In the genomic region with DNA sequence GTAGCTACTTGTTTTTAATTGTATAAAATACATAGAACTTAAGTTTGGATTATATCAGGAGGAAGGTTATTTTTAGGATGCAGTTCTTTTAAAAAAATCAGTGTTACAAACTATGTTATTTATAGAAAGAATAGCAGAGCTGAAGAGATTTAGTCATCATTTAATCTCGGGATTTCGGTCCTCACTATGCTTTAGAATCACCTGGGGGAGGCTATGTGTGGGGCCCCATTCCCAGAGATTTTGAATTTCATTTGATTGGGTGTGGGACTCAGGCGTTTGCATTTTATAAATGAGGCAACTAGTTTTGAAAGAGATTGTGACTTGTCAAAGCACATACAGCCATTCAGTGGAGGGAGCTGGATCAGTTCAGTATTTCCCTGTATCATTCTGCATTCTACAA, we compare ENCODE assay signal across 16 cellular contexts. TPM values are rescaled to one million over a fixed set of nuclear protein-coding genes. Genes with fewer than 3 reads are reported as not detected.
DNase-seq lines count a peak whose midpoint lies in the region; ATAC-seq, FAIRE-seq and TF ChIP-seq lines count a peak whose summit lies in the region.
"Had no signal": no experiment of that assay in that cellular context is flagged by ENCODE, and none has a peak within 500 bp of the region (broad histone marks: within the 10 kb centered on the region; RNA-seq: fewer than 3 reads in every experiment).

No MANE protein-coding gene starts in this region.

- peaks cover 0 to 5% of the 10 kb centered on the region in 2 experiments; a peak in 2 of 5 replicates for H3K4me1 ChIP-seq in K562 (replicated peaks in 1 of 2; ENCODE audit: control insufficient read depth in 2 of 2, insufficient read depth in 2 of 2, low read length in 2 of 2)
- no peaks in the 10 kb centered on the region for H3K4me1 ChIP-seq in smooth muscle cell (ENCODE audit: low read depth)
- H3K4me1 ChIP-seq: A549, BE2C had no signal

- TF ChIP-seq EP300 in K562 (IDR thresholded peaks at IDR 0.05; ENCODE audit: low read length) = no peak

- TF ChIP-seq POLR2A in K562 (conservative IDR thresholded peaks at IDR 0.05) (no peak), GM12891 (IDR thresholded peaks at IDR 0.05; ENCODE audit: low read depth, low read length) (no peak)

- peaks cover 2% of the 10 kb centered on the region for H3K36me3 Mint-ChIP-seq in T-helper 17 cell (ENCODE audit: low read depth)
- H3K36me3 Mint-ChIP-seq in nephron progenitor cell (ENCODE audit: low read depth) = peaks cover 64% of the 10 kb centered on the region

- in situ Hi-C loops in K562 (cut with MboI) = no loop called here

- no peaks in the 10 kb centered on the region for H3K27me3 Mint-ChIP-seq in T-helper 17 cell
- H3K27me3 Mint-ChIP-seq in nephron progenitor cell (ENCODE audit: low read depth, poor library complexity) = no peaks in the 10 kb centered on the region
- H3K27me3 Mint-ChIP-seq: CD4-positive, alpha-beta memory T cell had no signal

- H2AFZ ChIP-seq in K562 (ENCODE audit: low read depth, low read length) (no peak overlapping the region), smooth muscle cell (ENCODE audit: low read depth) (no peak overlapping the region)

- no peak for TF ChIP-seq RAD21 in K562 (CRISPR knock-in tag; conservative IDR thresholded peaks at IDR 0.05 in 1 of 2, IDR thresholded peaks at IDR 0.05 in 1 of 2)

- H3K9ac ChIP-seq in K562 (ENCODE audit: insufficient read depth in 1 of 2, low read depth in 2 of 2, low read length in 2 of 2) (no peak overlapping the region), smooth muscle cell (ENCODE audit: low read depth) (no peak overlapping the region)

- intact Hi-C loops in K562 (cut with micrococcal nuclease) = no loop called here

- no TSS peak for BruUV-seq in K562 (replicated peaks; lab: Mats Ljungman, UMichigan)

- H3K4me2 ChIP-seq in K562 (ENCODE audit: insufficient read depth, low read length) = no peak overlapping the region
- no peak overlapping the region for H3K4me2 ChIP-seq in smooth muscle cell
- H3K4me2 ChIP-seq: A549 had no signal

- ATAC-seq in T-helper 17 cell (no peak), K562 (no peak), GM21576 (IDR thresholded peaks at IDR 0.05; ENCODE audit: unreplicated experiment) (no peak)
- ATAC-seq: A549, GM12878 had no signal

- H3K27ac ChIP-seq in K562 (ENCODE audit: extremely low read depth, low read depth, low read length) = peak overlapping the region; percentile 11; the same call in 1 of the 3 replicates
- H3K27ac ChIP-seq in smooth muscle cell (ENCODE audit: low read depth) = peak overlapping the region; percentile 16
- H3K27ac ChIP-seq: A549, C4-2B, HL-60 had no signal

- no peaks in the 10 kb centered on the region for H3K9me1 ChIP-seq in K562 (ENCODE audit: control insufficient read depth, insufficient read depth, low read length)

- no peaks in the 10 kb centered on the region; the same call in 2 of the 3 replicates for H3K79me2 ChIP-seq in K562 (ENCODE audit: control insufficient read depth, insufficient read depth, low read length)
- peaks cover 4% of the 10 kb centered on the region for H3K79me2 ChIP-seq in smooth muscle cell (ENCODE audit: low read depth)

- FAIRE-seq in K562 (lab: Jason Lieb, UNC) = no peak
- FAIRE-seq in GM12891 (lab: Jason Lieb, UNC) = no peak
- FAIRE-seq: A549, GM12878 had no signal

- TF ChIP-seq CTCF in K562 (IDR thresholded peaks at IDR 0.05 in 2 of 3, conservative IDR thresholded peaks at IDR 0.05 in 1 of 3; ENCODE audit: insufficient read depth in 2 of 3, low read depth in 1 of 3, low read length in 3 of 3) = no peak
- no peak for TF ChIP-seq CTCF in nephron progenitor cell (IDR thresholded peaks at IDR 0.05)
- no peak for TF ChIP-seq CTCF in smooth muscle cell (IDR thresholded peaks at IDR 0.05; ENCODE audit: borderline replicate concordance, insufficient read depth, poor library complexity, severe bottlenecking)

- peaks cover 2% of the 10 kb centered on the region for H3K4me1 Mint-ChIP-seq in T-helper 17 cell
- peaks cover 13% of the 10 kb centered on the region for H3K4me1 Mint-ChIP-seq in nephron progenitor cell

- no peak overlapping the region for H3K4me3 ChIP-seq in K562
- no peak overlapping the region for H3K4me3 ChIP-seq in smooth muscle cell
- H3K4me3 ChIP-seq: A549, GM12878 had no signal

- no peaks in the 10 kb centered on the region for H3K27me3 ChIP-seq in K562 (ENCODE audit: control insufficient read depth in 2 of 2, insufficient read depth in 2 of 2, low read length in 2 of 2)
- no peaks in the 10 kb centered on the region for H3K27me3 ChIP-seq in smooth muscle cell (ENCODE audit: low read depth)
- H3K27me3 ChIP-seq: BE2C had no signal

- H3K27ac Mint-ChIP-seq in T-helper 17 cell (peak overlapping the region; percentile 19), nephron progenitor cell (peak overlapping the region; percentile 64)
- H3K27ac Mint-ChIP-seq: CD4-positive, alpha-beta memory T cell; HFFc6 had no signal

- H3K9me3 ChIP-seq in T-helper 17 cell (ENCODE audit: control insufficient read depth, low read length, poor library complexity, severe bottlenecking) (no peaks in the 10 kb centered on the region), K562 (replicated peaks; ENCODE audit: control insufficient read depth, insufficient read depth, low read depth, low read length) (no peaks in the 10 kb centered on the region), smooth muscle cell (replicated peaks; ENCODE audit: low read depth) (no peaks in the 10 kb centered on the region)
- H3K9me3 ChIP-seq: A549, BE2C had no signal

- POLR2A ChIA-PET in K562 (lab: Yijun Ruan, JAX) = no interaction called here

- H3F3A ChIP-seq in smooth muscle cell (ENCODE audit: low read depth) = peaks cover 5% of the 10 kb centered on the region

- CTCF ChIA-PET in K562 (lab: Yijun Ruan, JAX; ENCODE audit: low intra/inter-chr PET ratio) = no interaction called here

- no peak overlapping the region for H3K4me3 Mint-ChIP-seq in T-helper 17 cell
- H3K4me3 Mint-ChIP-seq in nephron progenitor cell = no peak overlapping the region
- H3K4me3 Mint-ChIP-seq: CD4-positive, alpha-beta memory T cell; HFFc6 had no signal

- 91% methylated on average over 3 of the region's 3 CpGs for WGBS in K562 (ENCODE audit: insufficient coverage, low coverage, missing lambda C conversion rate)
- 91% methylated on average over 3 of the region's 3 CpGs for WGBS in smooth muscle cell (ENCODE audit: low lambda C conversion rate)

- DNase-seq in T-helper 17 cell = no peak
- no peak for DNase-seq in K562 (ENCODE audit: extremely low read depth in 1 of 4, low spot score in 3 of 4)
- DNase-seq in nephron progenitor cell = no peak
- no peak for DNase-seq in smooth muscle cell (lab: John Stamatoyannopoulos, UW; ENCODE audit: unreplicated experiment)
- no peak for DNase-seq in GM12891 (ENCODE audit: insufficient read length, low spot score)
- DNase-seq in activated CD4-positive, CD25-positive, alpha-beta regulatory T cell (lab: John Stamatoyannopoulos, UW) = no peak
- DNase-seq: BE2C; CD4-positive, alpha-beta memory T cell; DMS79; HCEC 1CT; HFFc6 had no signal

- H3K36me3 ChIP-seq in K562 (ENCODE audit: control insufficient read depth, insufficient read depth, low read length) (peaks cover 91% of the 10 kb centered on the region), smooth muscle cell (ENCODE audit: low read depth) (peaks cover 67% of the 10 kb centered on the region)

- H4K20me1 ChIP-seq in K562 (replicated peaks; ENCODE audit: control insufficient read depth, insufficient read depth, low read length) = no peaks in the 10 kb centered on the region
- peaks cover 98% of the 10 kb centered on the region for H4K20me1 ChIP-seq in smooth muscle cell (ENCODE audit: low read depth)

- H3K9me3 Mint-ChIP-seq in nephron progenitor cell = no peaks in the 10 kb centered on the region
- H3K9me3 Mint-ChIP-seq: CD4-positive, alpha-beta memory T cell; HFFc6 had no signal

TF ChIP-seq in GM12891, 5 proteins besides CTCF, POLR2A, EP300 and RAD21:
- TF ChIP-seq POU2F2 (IDR thresholded peaks at IDR 0.05; ENCODE audit: low read depth, low read length) (no peak), SPI1 (IDR thresholded peaks at IDR 0.05; ENCODE audit: low read depth, low read length) (no peak), TAF1 (IDR thresholded peaks at IDR 0.05; ENCODE audit: low read depth, low read length) (no peak), PAX5 (IDR thresholded peaks at IDR 0.05; ENCODE audit: insufficient read depth, low read length, severe bottlenecking) (no peak), POLR2AphosphoS5 (IDR thresholded peaks at IDR 0.05; ENCODE audit: low read depth, low read length) (no peak)

RNA-seq across cellular contexts. Expression of gene TFG, which starts 36.8 kb away (rescaled TPM):
- total RNA-seq in T-helper 17 cell = 10 to 100 TPM; 59.2 to 60.4 TPM
- total RNA-seq in K562 (2011; cell fraction: chromatin; rRNA removed; ENCODE audit: low replicate concordance) = 21.5 and 58.2 TPM in 2 replicates
- total RNA-seq in K562 (2011; cell fraction: nucleolus; rRNA removed) = 14.8 and 18.0 TPM in 2 replicates
- 31.5 and 58.2 TPM in 2 replicates for total RNA-seq in K562 (2011; cell fraction: nucleoplasm; rRNA removed)
- total RNA-seq in K562 (2014; rRNA removed) = 31.8 and 42.0 TPM in 2 replicates
- 68.8 and 70.8 TPM in 2 replicates for total RNA-seq in K562 (2014; rRNA removed; fragmentation: Illumina TruSeq; extraction: Trizol)
- total RNA-seq in K562 (2015; rRNA removed; fragmentation: Illumina TruSeq; extraction: Trizol) = 57.0 and 64.4 TPM in 2 replicates
- total RNA-seq in K562 (2021) = 70.4 and 70.6 TPM in 2 replicates
- 56.1 and 74.5 TPM in 2 replicates for polyA plus RNA-seq in K562 (2011; rRNA removed)
- polyA plus RNA-seq in K562 (2011; cell fraction: cytosol; rRNA removed) = 86.2 and 92.5 TPM in 2 replicates
- polyA plus RNA-seq in K562 (2011; cell fraction: nucleus; rRNA removed) = 61.3 and 65.4 TPM in 2 replicates
- 65.7 and 94.7 TPM in 2 replicates for polyA plus RNA-seq in K562 (2012)
- 109 and 143 TPM in 2 replicates for polyA plus RNA-seq in K562 (2014; fragmentation: Illumina TruSeq; extraction: Trizol)
- polyA plus RNA-seq in K562 (2014; fragmentation: Nextera tagmentation; extraction: Ambion mirVana) = 10 to 100 TPM; 33.5 to 48.8 TPM
- polyA plus RNA-seq in K562 (2014; rRNA removed) = 57.8 and 67.7 TPM in 2 replicates
- 35.1 and 44.4 TPM in 2 replicates for polyA minus RNA-seq in K562 (2011; rRNA and poly(A)+ RNA removed)
- polyA minus RNA-seq in K562 (2011; cell fraction: cytosol; rRNA and poly(A)+ RNA removed) = 28.4 and 31.9 TPM in 2 replicates
- 34.5 and 59.3 TPM in 2 replicates for polyA minus RNA-seq in K562 (2011; cell fraction: nucleus; rRNA and poly(A)+ RNA removed)
- 205 and 225 TPM in 2 replicates for total RNA-seq in smooth muscle cell
- 246 and 257 TPM in 2 replicates for polyA plus RNA-seq in smooth muscle cell
- 49.9 TPM for polyA plus RNA-seq in GM12891 (2012; ENCODE audit: low read depth, missing spikeins)
